In genomic region chr17:19659366-19660177, GRCh38 we compare ENCODE assay signal across 1 cellular context.
TF ChIP-seq lines count a peak whose summit lies in the region.

No MANE protein-coding gene starts in this region.

TF ChIP-seq in HepG2, 621 proteins besides CTCF, POLR2A, EP300 and RAD21 (continues in another document):
- peak; percentile 33; the same call in 1 of the 2 replicates for TF ChIP-seq ZNF350 (CRISPR knock-in tag; IDR thresholded peaks at IDR 0.05; ENCODE audit: borderline replicate concordance, low read depth)
- TF ChIP-seq ARID5B (CRISPR knock-in tag; IDR thresholded peaks at IDR 0.05), result peak; percentile 80
- peak; percentile 55 for TF ChIP-seq ZNF687 (CRISPR knock-in tag; IDR thresholded peaks at IDR 0.05)
- TF ChIP-seq ZFX (CRISPR knock-in tag; IDR thresholded peaks at IDR 0.05; ENCODE audit: low read depth), result no peak
- TF ChIP-seq SAP130 (CRISPR knock-in tag; IDR thresholded peaks at IDR 0.05; ENCODE audit: low read depth), result peak; percentile 45; the same call in 1 of the 2 replicates
- 0 out of 2 replicates have a peak, but pooled peaks have one; percentile 31 for TF ChIP-seq ZBTB34 (CRISPR knock-in tag; IDR thresholded peaks at IDR 0.05)
- TF ChIP-seq ZNF30 (CRISPR knock-in tag; IDR thresholded peaks at IDR 0.05), result no peak
- 0 out of 2 replicates have a peak, but pooled peaks have one; percentile 25 for TF ChIP-seq BRF2 (CRISPR knock-in tag; IDR thresholded peaks at IDR 0.05)
- TF ChIP-seq SALL1 (CRISPR knock-in tag; IDR thresholded peaks at IDR 0.05), result peak; percentile 74
- TF ChIP-seq, protein P1, sequence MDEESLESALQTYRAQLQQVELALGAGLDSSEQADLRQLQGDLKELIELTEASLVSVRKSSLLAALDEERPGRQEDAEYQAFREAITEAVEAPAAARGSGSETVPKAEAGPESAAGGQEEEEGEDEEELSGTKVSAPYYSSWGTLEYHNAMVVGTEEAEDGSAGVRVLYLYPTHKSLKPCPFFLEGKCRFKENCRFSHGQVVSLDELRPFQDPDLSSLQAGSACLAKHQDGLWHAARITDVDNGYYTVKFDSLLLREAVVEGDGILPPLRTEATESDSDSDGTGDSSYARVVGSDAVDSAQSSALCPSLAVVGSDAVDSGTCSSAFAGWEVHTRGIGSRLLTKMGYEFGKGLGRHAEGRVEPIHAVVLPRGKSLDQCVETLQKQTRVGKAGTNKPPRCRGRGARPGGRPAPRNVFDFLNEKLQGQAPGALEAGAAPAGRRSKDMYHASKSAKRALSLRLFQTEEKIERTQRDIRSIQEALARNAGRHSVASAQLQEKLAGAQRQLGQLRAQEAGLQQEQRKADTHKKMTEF (CRISPR knock-in tag; IDR thresholded peaks at IDR 0.05), result peak; percentile 58; the same call in 1 of the 2 replicates
- TF ChIP-seq CEBPG (CRISPR knock-in tag; IDR thresholded peaks at IDR 0.05), result peak; percentile 95
- TF ChIP-seq PAX8 (CRISPR knock-in tag; IDR thresholded peaks at IDR 0.05; ENCODE audit: borderline replicate concordance), result no peak
- no peak for TF ChIP-seq HNRNPLL (IDR thresholded peaks at IDR 0.05; ENCODE audit: low read depth, low read length, poor library complexity, severe bottlenecking)
- TF ChIP-seq TCF7 (IDR thresholded peaks at IDR 0.05; ENCODE audit: low read depth), result peak; percentile 31; the same call in 1 of the 2 replicates
- TF ChIP-seq BCL6 (CRISPR knock-in tag; IDR thresholded peaks at IDR 0.05), result peak; percentile 51; the same call in 1 of the 2 replicates
- peak; percentile 94 for TF ChIP-seq ATF3 (CRISPR knock-in tag; IDR thresholded peaks at IDR 0.05)
- no peak for TF ChIP-seq ZNF816 (CRISPR knock-in tag; IDR thresholded peaks at IDR 0.05; ENCODE audit: borderline replicate concordance)
- peak; percentile 86 for TF ChIP-seq HDAC2 (CRISPR knock-in tag; IDR thresholded peaks at IDR 0.05)
- 0 out of 2 replicates have a peak, but pooled peaks have one; percentile 15 for TF ChIP-seq ZNF574 (CRISPR knock-in tag; IDR thresholded peaks at IDR 0.05)
- 0 out of 2 replicates have a peak, but pooled peaks have one; percentile 41 for TF ChIP-seq MEIS2 (CRISPR knock-in tag; IDR thresholded peaks at IDR 0.05)
- TF ChIP-seq THRA (CRISPR knock-in tag; IDR thresholded peaks at IDR 0.05; ENCODE audit: borderline replicate concordance), result 0 out of 2 replicates have a peak, but pooled peaks have one; percentile 45
- TF ChIP-seq POGZ (CRISPR knock-in tag; IDR thresholded peaks at IDR 0.05), result 0 out of 2 replicates have a peak, but pooled peaks have one; percentile 18
- TF ChIP-seq PITX1 (CRISPR knock-in tag; IDR thresholded peaks at IDR 0.05), result peak; percentile 71; the same call in 1 of the 2 replicates
- peak; percentile 47; the same call in 1 of the 2 replicates for TF ChIP-seq CREM (IDR thresholded peaks at IDR 0.05)
- no peak for TF ChIP-seq CREM (CRISPR knock-in tag; IDR thresholded peaks at IDR 0.05)
- no peak for TF ChIP-seq HMGA1 (CRISPR knock-in tag; conservative IDR thresholded peaks at IDR 0.05)
- peak; percentile 14; the same call in 1 of the 2 replicates for TF ChIP-seq ZNF703 (CRISPR knock-in tag; IDR thresholded peaks at IDR 0.05; ENCODE audit: borderline replicate concordance)
- TF ChIP-seq MXD1 (CRISPR knock-in tag; IDR thresholded peaks at IDR 0.05), result 0 out of 2 replicates have a peak, but pooled peaks have one; percentile 17
- TF ChIP-seq ZNF264 (CRISPR knock-in tag; IDR thresholded peaks at IDR 0.05), result 0 out of 2 replicates have a peak, but pooled peaks have one; percentile 0
- no peak for TF ChIP-seq CENPT (CRISPR knock-in tag; IDR thresholded peaks at IDR 0.05; ENCODE audit: low read depth)
- 0 out of 2 replicates have a peak, but pooled peaks have one; percentile 32 for TF ChIP-seq SNAI1 (CRISPR knock-in tag; IDR thresholded peaks at IDR 0.05; ENCODE audit: borderline replicate concordance)
- TF ChIP-seq ZNF331 (CRISPR knock-in tag; IDR thresholded peaks at IDR 0.05), result peak; percentile 47; the same call in 1 of the 2 replicates
- no peak for TF ChIP-seq TBP (CRISPR knock-in tag; IDR thresholded peaks at IDR 0.05)
- TF ChIP-seq JUNB (CRISPR knock-in tag; IDR thresholded peaks at IDR 0.05; ENCODE audit: borderline replicate concordance), result no peak
- no peak for TF ChIP-seq ZBTB44 (CRISPR knock-in tag; IDR thresholded peaks at IDR 0.05)
- TF ChIP-seq, protein P2, sequence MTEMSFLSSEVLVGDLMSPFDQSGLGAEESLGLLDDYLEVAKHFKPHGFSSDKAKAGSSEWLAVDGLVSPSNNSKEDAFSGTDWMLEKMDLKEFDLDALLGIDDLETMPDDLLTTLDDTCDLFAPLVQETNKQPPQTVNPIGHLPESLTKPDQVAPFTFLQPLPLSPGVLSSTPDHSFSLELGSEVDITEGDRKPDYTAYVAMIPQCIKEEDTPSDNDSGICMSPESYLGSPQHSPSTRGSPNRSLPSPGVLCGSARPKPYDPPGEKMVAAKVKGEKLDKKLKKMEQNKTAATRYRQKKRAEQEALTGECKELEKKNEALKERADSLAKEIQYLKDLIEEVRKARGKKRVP (CRISPR knock-in tag; IDR thresholded peaks at IDR 0.05), result peak in 1 of 2 experiments; percentile 92; a peak in 3 of 4 replicates
